8 cellular contexts compared by ENCODE assay signal in genomic region chr2:147182260-147182659, GRCh38.
DNase-seq lines count a peak whose midpoint lies in the region; ATAC-seq and TF ChIP-seq lines count a peak whose summit lies in the region.

No MANE protein-coding gene starts in this region.

- TF ChIP-seq CTCF in left ventricle myocardium inferior (IDR thresholded peaks at IDR 0.05; ENCODE audit: borderline replicate concordance) = no peak
- no peak for TF ChIP-seq CTCF in glutamatergic neuron (IDR thresholded peaks at IDR 0.05; ENCODE audit: partially characterized antibody, unreplicated experiment)

- no peaks in the 10 kb centered on the region for H3K4me1 ChIP-seq in left ventricle myocardium inferior

- DNase-seq in activated T-cell treated with anti-CD3 and anti-CD28 coated beads, Interleukin-2, amount 50 U/mL, for 4 hours = peak; percentile 15
- peak; percentile 66 for DNase-seq in stimulated activated CD4-positive, alpha-beta T cell treated with anti-CD3 and anti-CD28 coated beads, Interleukin-4, amount 100 ng/mL, for 24 hours
- DNase-seq in RPMI8226 (no peak), left ventricle myocardium inferior (no peak), NCI-H146 (lab: John Stamatoyannopoulos, UW) (no peak), glutamatergic neuron (no peak)

- H3K9me3 Mint-ChIP-seq in activated T-cell treated with anti-CD3 and anti-CD28 coated beads, Interleukin-2, amount 50 U/mL, for 4 hours = peaks cover 31% of the 10 kb centered on the region
- peaks cover 7% of the 10 kb centered on the region for H3K9me3 Mint-ChIP-seq in glutamatergic neuron (ENCODE audit: unreplicated experiment)

- no peak overlapping the region for H3K27ac Mint-ChIP-seq in glutamatergic neuron (ENCODE audit: unreplicated experiment)

- H3K27me3 ChIP-seq in left ventricle myocardium inferior (ENCODE audit: low read depth) = no peaks in the 10 kb centered on the region

- peaks cover 38% of the 10 kb centered on the region for H3K9me3 ChIP-seq in left ventricle myocardium inferior (replicated peaks)

- no peak overlapping the region for H3K27ac ChIP-seq in left ventricle myocardium inferior (replicated peaks)

- no peak overlapping the region for H3K4me3 ChIP-seq in left ventricle myocardium inferior

- no peaks in the 10 kb centered on the region for H3K36me3 Mint-ChIP-seq in activated T-cell treated with anti-CD3 and anti-CD28 coated beads, Interleukin-2, amount 50 U/mL, for 4 hours (ENCODE audit: insufficient read depth)
- H3K36me3 Mint-ChIP-seq in glutamatergic neuron (ENCODE audit: unreplicated experiment) = peaks cover 16% of the 10 kb centered on the region

- intact Hi-C loops in left ventricle myocardium inferior (cut with micrococcal nuclease) = no loop called here

- H3K4me1 Mint-ChIP-seq in activated T-cell treated with anti-CD3 and anti-CD28 coated beads, Interleukin-2, amount 50 U/mL, for 4 hours (ENCODE audit: low read depth) = peaks cover 20% of the 10 kb centered on the region
- peaks cover 10% of the 10 kb centered on the region for H3K4me1 Mint-ChIP-seq in glutamatergic neuron (ENCODE audit: low read depth, unreplicated experiment)

- no peak overlapping the region for H3K4me3 Mint-ChIP-seq in activated T-cell treated with anti-CD3 and anti-CD28 coated beads, Interleukin-2, amount 50 U/mL, for 4 hours
- no peak overlapping the region for H3K4me3 Mint-ChIP-seq in glutamatergic neuron (ENCODE audit: unreplicated experiment)

- peak; percentile 69 for ATAC-seq in GM21360 (IDR thresholded peaks at IDR 0.05; ENCODE audit: unreplicated experiment)
- peak; percentile 68 for ATAC-seq in HG03342 (IDR thresholded peaks at IDR 0.05; ENCODE audit: unreplicated experiment)
- peak; percentile 81 to 85 for ATAC-seq in activated T-cell treated with anti-CD3 and anti-CD28 coated beads, Interleukin-2, amount 50 U/mL, for 4 hours

- peaks cover 2% of the 10 kb centered on the region for H3K27me3 Mint-ChIP-seq in activated T-cell treated with anti-CD3 and anti-CD28 coated beads, Interleukin-2, amount 50 U/mL, for 4 hours (ENCODE audit: low read depth)
- H3K27me3 Mint-ChIP-seq in glutamatergic neuron (ENCODE audit: unreplicated experiment) = no peaks in the 10 kb centered on the region

- H3K36me3 ChIP-seq in left ventricle myocardium inferior = no peaks in the 10 kb centered on the region

Comparison
In these comparisons a context has a peak if more than half of its experiments do, and no peak if none do; other contexts are left out.
1. DNase-seq: peak in activated T-cell treated with anti-CD3 and anti-CD28 coated beads, Interleukin-2, amount 50 U/mL, for 4 hours (single experiment) and stimulated activated CD4-positive, alpha-beta T cell treated with anti-CD3 and anti-CD28 coated beads, Interleukin-4, amount 100 ng/mL, for 24 hours (single experiment); none in RPMI8226 (single experiment), left ventricle myocardium inferior (single experiment), NCI-H146 (single experiment) and glutamatergic neuron (single experiment).
2. Peak in every context shown above with its lines, with median percentiles within 50 percentile points of each other: ATAC-seq.